In genomic region chr2:168593713-168594112, GRCh38 we compare ENCODE assay signal across 20 cellular contexts.
DNase-seq lines count a peak whose midpoint lies in the region; ATAC-seq and FAIRE-seq lines count a peak whose summit lies in the region.
"Had no signal": no experiment of that assay in that cellular context is flagged by ENCODE, and none has a peak within 500 bp of the region (broad histone marks: within the 10 kb centered on the region; RNA-seq: fewer than 3 reads in every experiment).

No MANE protein-coding gene starts in this region.

- no peaks in the 10 kb centered on the region for H3K36me3 ChIP-seq in adipocyte (ENCODE audit: control insufficient read depth, insufficient read depth, low read length, severe bottlenecking)
- H3K36me3 ChIP-seq: pancreas, uterus had no signal

- H3K4me1 ChIP-seq in adipocyte (ENCODE audit: control insufficient read depth, insufficient read depth, low read length), result peaks cover 12% of the 10 kb centered on the region
- H3K4me1 ChIP-seq: uterus had no signal

- no peak overlapping the region for H3K4me3 ChIP-seq in adipocyte (ENCODE audit: low read length)
- H3K4me3 ChIP-seq: pancreas, uterus had no signal

- H3K9ac ChIP-seq in adipocyte (ENCODE audit: low read length), result no peak overlapping the region

- FAIRE-seq in GM18507 (lab: Jason Lieb, UNC), result peak; percentile 9
- FAIRE-seq: endometrium, islet of Langerhans, pancreas had no signal

- DNase-seq in GM18507 (ENCODE audit: extremely low spot score, insufficient read length, low read depth) (no peak), adipocyte (ENCODE audit: low read depth) (peak; percentile 22), cerebellar cortex (ENCODE audit: low spot score) (no peak), activated gamma-delta T cell treated with Interleukin-2 at 50 U/mL for 16 hours (no peak), midbrain (lab: John Stamatoyannopoulos, UW) (no peak)
- no peak for DNase-seq in activated CD4-positive, alpha-beta T cell treated with anti-CD3 and anti-CD28 coated beads, Interleukin-2, amount 50 U/mL, for 4 hours
- DNase-seq: activated CD4-positive, alpha-beta T cell treated with anti-CD3 and anti-CD28 coated beads, Interleukin-2, amount 50 U/mL, for 48 hours; activated T-cell treated with anti-CD3 and anti-CD28 coated beads, Interleukin-2, amount 50 U/mL, for 1 hour; CD8-positive, alpha-beta memory T cell; DMS79 treated with DMSO at 0.1 percent for 48 hours; H9; naive B cell; NCI-H187; NK-92 treated with Interleukin-12 subunit alpha and Interleukin-12 subunit beta, amount 100 ng/mL, for 24 hours; pancreas; uterus had no signal

- no peaks in the 10 kb centered on the region for H3K9me3 ChIP-seq in adipocyte (ENCODE audit: control insufficient read depth, low read length)
- H3K9me3 ChIP-seq: pancreas, uterus had no signal

- no peaks in the 10 kb centered on the region for H3K27me3 ChIP-seq in adipocyte (replicated peaks; ENCODE audit: control insufficient read depth, insufficient read depth, low read length)
- H3K27me3 ChIP-seq: pancreas, uterus had no signal

- ATAC-seq in GM21528 (IDR thresholded peaks at IDR 0.05; ENCODE audit: low FRiP score, unreplicated experiment), result peak; percentile 41
- peak; percentile 47 for ATAC-seq in HG03039 (IDR thresholded peaks at IDR 0.05; ENCODE audit: unreplicated experiment)
- ATAC-seq: pancreas had no signal
